In the genomic region with DNA sequence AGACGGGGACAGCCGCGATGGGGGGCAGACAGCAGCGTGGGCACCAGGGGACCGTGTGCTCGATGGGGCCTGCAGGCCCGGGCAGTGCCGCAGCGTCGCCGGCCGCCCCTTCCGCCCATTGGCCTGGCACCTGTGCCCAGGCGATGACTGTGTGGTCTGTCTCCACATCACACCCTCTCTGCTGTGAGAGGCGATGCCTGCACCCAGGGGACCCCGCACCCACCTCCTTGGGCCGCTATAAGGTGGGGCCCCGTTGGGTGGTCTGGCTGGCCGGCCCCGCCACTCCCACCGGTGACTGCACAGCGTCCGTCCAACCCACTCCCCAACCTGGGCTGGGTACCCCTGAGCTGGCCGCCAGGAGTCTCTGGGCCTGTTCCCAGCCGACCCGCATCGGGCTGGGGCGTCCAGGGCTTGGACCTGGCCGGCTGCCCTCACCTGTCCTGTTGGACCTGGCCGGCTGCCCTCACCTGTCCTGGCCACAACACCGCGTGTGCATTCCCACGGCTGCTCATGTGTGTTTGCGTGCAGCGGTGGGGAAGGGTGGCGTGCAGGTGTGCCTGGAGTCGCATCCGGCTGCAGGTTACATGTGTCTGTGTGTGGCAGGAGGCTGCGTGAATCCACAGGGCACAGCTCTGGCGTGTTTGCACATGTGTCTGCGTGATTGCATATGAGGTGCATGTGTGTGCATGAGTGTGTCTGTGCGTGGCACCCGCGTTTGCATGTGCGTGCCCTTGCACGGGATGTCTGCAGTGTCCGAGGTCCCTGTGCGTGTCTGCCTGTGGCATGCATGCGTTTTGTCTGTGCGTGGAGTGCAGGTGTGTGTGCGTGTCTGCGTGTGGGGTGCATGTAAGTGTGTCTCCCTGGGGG, we compare ENCODE assay signal across 19 cellular contexts. TPM values are rescaled to one million over a fixed set of nuclear protein-coding genes. Genes with fewer than 3 reads are reported as not detected.
"Had no signal": no experiment of that assay in that cellular context is flagged by ENCODE, and none has a peak within 500 bp of the region (broad histone marks: within the 10 kb centered on the region; RNA-seq: fewer than 3 reads in every experiment).

No MANE protein-coding gene starts in this region.

- H3K4me1 Mint-ChIP-seq: activated T-helper 17 cell treated with anti-CD3 and anti-CD28 coated beads, Interleukin-2, amount 50 U/mL, for 72 hours had no signal

- H3K9me3 Mint-ChIP-seq: activated CD4-positive, alpha-beta T cell treated with anti-CD3 and anti-CD28 coated beads, Interleukin-2, amount 10 ng/mL, durations not matched to agents 24 days and 14 days; activated CD8-positive, alpha-beta T cell treated with anti-CD3 and anti-CD28 coated beads for 36 hours; activated naive CD8-positive, alpha-beta T cell treated with anti-CD3 and anti-CD28 coated beads for 36 hours; activated T-helper 17 cell treated with anti-CD3 and anti-CD28 coated beads, Interleukin-2, amount 50 U/mL, for 72 hours; stimulated activated naive B cell treated with anti-CD40 and anti-IgM and Interleukin-4, amounts not matched to agents 10 μg/mL and 1 μg/mL and 100 μg/mL, for 72 hours had no signal

- H3K36me3 ChIP-seq: left lung, ovary, thyroid gland had no signal

- ATAC-seq: activated CD8-positive, alpha-beta T cell treated with anti-CD3 and anti-CD28 coated beads for 36 hours; activated T-helper 17 cell treated with anti-CD3 and anti-CD28 coated beads, Interleukin-2, amount 50 U/mL, for 72 hours; foreskin keratinocyte; left lung; sciatic nerve; stimulated activated naive B cell treated with anti-CD40 and anti-IgM and Interleukin-4, amounts not matched to agents 10 μg/mL and 1 μg/mL and 100 μg/mL, for 72 hours had no signal

- H3K27me3 ChIP-seq: thyroid gland had no signal

- H3K4me1 ChIP-seq: foreskin keratinocyte, left lung, thyroid gland had no signal

- H3K4me3 Mint-ChIP-seq: activated CD4-positive, alpha-beta T cell treated with anti-CD3 and anti-CD28 coated beads, Interleukin-2, amount 10 ng/mL, durations not matched to agents 24 days and 14 days; activated CD8-positive, alpha-beta T cell treated with anti-CD3 and anti-CD28 coated beads for 36 hours; activated naive CD8-positive, alpha-beta T cell treated with anti-CD3 and anti-CD28 coated beads for 36 hours; activated T-helper 17 cell treated with anti-CD3 and anti-CD28 coated beads, Interleukin-2, amount 50 U/mL, for 72 hours; stimulated activated naive B cell treated with anti-CD40 and anti-IgM and Interleukin-4, amounts not matched to agents 10 μg/mL and 1 μg/mL and 100 μg/mL, for 72 hours had no signal

- DNase-seq: activated CD4-positive, alpha-beta T cell treated with anti-CD3 and anti-CD28 coated beads, Interleukin-2, amount 10 ng/mL, durations not matched to agents 24 days and 14 days; activated CD8-positive, alpha-beta T cell treated with anti-CD3 and anti-CD28 coated beads for 36 hours; activated naive CD4-positive, alpha-beta T cell; activated naive CD8-positive, alpha-beta T cell treated with anti-CD3 and anti-CD28 coated beads for 36 hours; activated T-cell treated with anti-CD3 and anti-CD28 coated beads, Interleukin-2, amount 50 U/mL, for 1 hour; amniotic stem cell; central memory CD4-positive, alpha-beta T cell; foreskin keratinocyte; midbrain; ovary; stimulated activated CD4-positive, alpha-beta T cell treated with anti-CD3 and anti-CD28 coated beads, Interleukin-4, amount 100 ng/mL, for 4 hours; stimulated activated naive B cell treated with anti-CD40 and anti-IgM and Interleukin-4, amounts not matched to agents 10 μg/mL and 1 μg/mL and 100 μg/mL, for 72 hours; T1000; thyroid gland had no signal

- H3K4me2 ChIP-seq: smooth muscle cell had no signal

- H3K9me3 ChIP-seq: left lung, ovary, thyroid gland had no signal

- H3K36me3 Mint-ChIP-seq: activated naive CD8-positive, alpha-beta T cell treated with anti-CD3 and anti-CD28 coated beads for 36 hours; stimulated activated naive B cell treated with anti-CD40 and anti-IgM and Interleukin-4, amounts not matched to agents 10 μg/mL and 1 μg/mL and 100 μg/mL, for 72 hours had no signal

- H3K27ac Mint-ChIP-seq: activated CD4-positive, alpha-beta T cell treated with anti-CD3 and anti-CD28 coated beads, Interleukin-2, amount 10 ng/mL, durations not matched to agents 24 days and 14 days; activated CD8-positive, alpha-beta T cell treated with anti-CD3 and anti-CD28 coated beads for 36 hours; activated naive CD8-positive, alpha-beta T cell treated with anti-CD3 and anti-CD28 coated beads for 36 hours; activated T-helper 17 cell treated with anti-CD3 and anti-CD28 coated beads, Interleukin-2, amount 50 U/mL, for 72 hours; stimulated activated naive B cell treated with anti-CD40 and anti-IgM and Interleukin-4, amounts not matched to agents 10 μg/mL and 1 μg/mL and 100 μg/mL, for 72 hours had no signal

- H3K4me3 ChIP-seq: left lung, ovary, smooth muscle cell, thyroid gland had no signal

- H3K27ac ChIP-seq: foreskin keratinocyte, left lung, ovary, thyroid gland had no signal

RNA-seq across cellular contexts. Expression of a gene that starts 3.1 kb away (rescaled TPM):
- polyA plus RNA-seq: fibroblast of lung, foreskin keratinocyte had no signal
